Comparison of ENCODE assay signal across 23 cellular contexts in genomic region chr14:87894920-87895319, GRCh38.
"Had no signal": no experiment of that assay in that cellular context is flagged by ENCODE, and none has a peak within 500 bp of the region (broad histone marks: within the 10 kb centered on the region; RNA-seq: fewer than 3 reads in every experiment).

No MANE protein-coding gene starts in this region.

- H3K27ac ChIP-seq: coronary artery, foreskin keratinocyte, heart left ventricle, neutrophil, right atrium auricular region, sigmoid colon, skin epidermis, stomach, thoracic aorta had no signal

- H3K27ac Mint-ChIP-seq: endodermal cell, naive B cell, nephron progenitor cell had no signal

- H3K36me3 ChIP-seq: heart left ventricle, neutrophil, right atrium auricular region, sigmoid colon, stomach, thoracic aorta had no signal

- H3K4me3 ChIP-seq: coronary artery, heart left ventricle, lung, right atrium auricular region, sigmoid colon, skin epidermis, stomach, thoracic aorta had no signal

- H3K4me1 ChIP-seq: foreskin keratinocyte, heart left ventricle, right atrium auricular region, sigmoid colon, stomach had no signal

- H3K27me3 ChIP-seq: foreskin keratinocyte, right atrium auricular region, sigmoid colon had no signal

- ATAC-seq: foreskin keratinocyte, heart left ventricle, left colon, left ventricle myocardium superior had no signal

- H3K4me3 Mint-ChIP-seq: endodermal cell, naive B cell, nephron progenitor cell had no signal

- H3K36me3 Mint-ChIP-seq: naive B cell had no signal

- DNase-seq: effector CD4-positive, alpha-beta T cell; endodermal cell; erythroblast; foreskin keratinocyte; heart left ventricle; hippocampal formation; left colon; left ventricle myocardium superior; mesendoderm; naive B cell; nephron progenitor cell; sigmoid colon; stimulated activated CD4-positive, alpha-beta T cell treated with anti-CD3 and anti-CD28 coated beads, Interleukin-2, amount 100 ng/mL, for 24 hours; stimulated activated naive CD4-positive, alpha-beta T cell; stomach; substantia nigra; trophoblast cell had no signal

- H3K9me3 Mint-ChIP-seq: endodermal cell, naive B cell, nephron progenitor cell had no signal

- H3K4me1 Mint-ChIP-seq: naive B cell had no signal
